Comparison of ENCODE assay signal across 21 cellular contexts in genomic region chr1:48661726-48662483, GRCh38.
DNase-seq lines count a peak whose midpoint lies in the region; ATAC-seq and TF ChIP-seq lines count a peak whose summit lies in the region.
"Had no signal": no experiment of that assay in that cellular context is flagged by ENCODE, and none has a peak within 500 bp of the region (broad histone marks: within the 10 kb centered on the region; RNA-seq: fewer than 3 reads in every experiment).

No MANE protein-coding gene starts in this region.

- H4K8ac ChIP-seq in mesendoderm (ENCODE audit: low read depth, low read length) = no peak overlapping the region

- no peak overlapping the region for H2AK5ac ChIP-seq in mesendoderm (ENCODE audit: low read length)

- H2BK120ac ChIP-seq in mesendoderm (ENCODE audit: low read depth, low read length) = no peak overlapping the region

- H3K9ac ChIP-seq in mesendoderm (ENCODE audit: low read length) = no peak overlapping the region

- no peak overlapping the region for H3K4ac ChIP-seq in mesendoderm (ENCODE audit: low read depth, low read length)

- ATAC-seq in psoas muscle (peak; percentile 89 to 99 (median 98)), GM21786 (IDR thresholded peaks at IDR 0.05; ENCODE audit: unreplicated experiment) (no peak), HG02642 (IDR thresholded peaks at IDR 0.05; ENCODE audit: poor library complexity, unreplicated experiment) (no peak)
- ATAC-seq: activated naive CD4-positive, alpha-beta T cell treated with anti-CD3 and anti-CD28 coated beads, Interleukin-2, amount 50 U/mL, for 72 hours; effector memory CD8-positive, alpha-beta T cell; K562; mucosa of descending colon; T-helper 17 cell had no signal

- H3K4me1 ChIP-seq in psoas muscle (no peaks in the 10 kb centered on the region), mesendoderm (ENCODE audit: control insufficient read depth, low read depth, low read length) (no peaks in the 10 kb centered on the region)
- H3K4me1 ChIP-seq: left ventricle myocardium inferior had no signal

- H3K27me3 ChIP-seq in psoas muscle (ENCODE audit: insufficient read depth in 3 of 3, low read length in 2 of 3) (no peaks in the 10 kb centered on the region), mesendoderm (ENCODE audit: insufficient read depth, low read length, poor library complexity) (no peaks in the 10 kb centered on the region)
- H3K27me3 ChIP-seq: neutrophil had no signal

- H3K4me3 ChIP-seq in psoas muscle (no peak overlapping the region), mesendoderm (ENCODE audit: low read length) (no peak overlapping the region)
- H3K4me3 ChIP-seq: K562, left ventricle myocardium inferior, mucosa of descending colon had no signal

- no peak overlapping the region for H3K4me2 ChIP-seq in mesendoderm (ENCODE audit: low read length)

- peak; percentile 13 for DNase-seq in NCI-H1105 treated with DMSO at 0.1 percent for 48 hours (lab: John Stamatoyannopoulos, UW)
- no peak for DNase-seq in NCI-H1105 (lab: John Stamatoyannopoulos, UW)
- peak; percentile 22 to 73 for DNase-seq in NCI-H2081 (lab: John Stamatoyannopoulos, UW)
- DNase-seq in NCI-H748 treated with DMSO at 0.1 percent for 48 hours (lab: John Stamatoyannopoulos, UW) = peak; percentile 50
- DNase-seq in psoas muscle = no peak
- DNase-seq in mesendoderm = no peak
- DNase-seq: activated CD4-positive, CD25-positive, alpha-beta regulatory T cell; activated CD8-positive, alpha-beta memory T cell treated with anti-CD3 and anti-CD28 coated beads for 24 hours; effector memory CD8-positive, alpha-beta T cell; H7; left ventricle myocardium inferior; mucosa of descending colon; NCI-H1417 treated with DMSO at 0.1 percent for 48 hours; retina; SHP77 treated with DMSO at 0.1 percent for 48 hours; T-helper 17 cell had no signal

- no peak overlapping the region for H4K5ac ChIP-seq in mesendoderm (ENCODE audit: low read length)

- no peak overlapping the region for H2BK5ac ChIP-seq in mesendoderm (ENCODE audit: low read length)

- no peak overlapping the region for H3K23ac ChIP-seq in mesendoderm (ENCODE audit: low read length)

- no peaks in the 10 kb centered on the region for H3K9me3 ChIP-seq in psoas muscle
- H3K9me3 ChIP-seq: left ventricle myocardium inferior, mucosa of descending colon, neutrophil had no signal

- H2BK15ac ChIP-seq in mesendoderm (replicated peaks; ENCODE audit: low read depth) = no peak overlapping the region

- no peak overlapping the region for H3K56ac ChIP-seq in mesendoderm (ENCODE audit: low read length)

- TF ChIP-seq CTCF in psoas muscle (IDR thresholded peaks at IDR 0.05) = no peak

- H3K36me3 ChIP-seq in psoas muscle (ENCODE audit: insufficient read depth in 1 of 2, low read depth in 1 of 2) = no peaks in the 10 kb centered on the region
- no peaks in the 10 kb centered on the region for H3K36me3 ChIP-seq in mesendoderm (ENCODE audit: control insufficient read depth, insufficient read depth, low read length)
- H3K36me3 ChIP-seq: left ventricle myocardium inferior, neutrophil had no signal

- H3K79me2 ChIP-seq in mesendoderm (ENCODE audit: control insufficient read depth, insufficient read depth, low read length) = no peaks in the 10 kb centered on the region

- H3K27ac ChIP-seq in psoas muscle (no peak overlapping the region), mesendoderm (ENCODE audit: low read depth, low read length) (no peak overlapping the region)
- H3K27ac ChIP-seq: left ventricle myocardium inferior, neutrophil had no signal

- H3K79me1 ChIP-seq in mesendoderm (ENCODE audit: low read length) = no peaks in the 10 kb centered on the region

- intact Hi-C loops in psoas muscle (cut with DNase I) = no loop called here

- 29 to 53% (median 37%) methylated on average over 8 of the region's 8 CpGs for WGBS in psoas muscle, 3 donors
- WGBS in mesendoderm (ENCODE audit: extremely low coverage, insufficient coverage, low lambda C conversion rate) = no CpG with 5 or more reads among the region's 8 CpGs

- H3K18ac ChIP-seq in mesendoderm (ENCODE audit: low read length) = no peak overlapping the region

Comparison
In these comparisons a context has a peak if more than half of its experiments do, and no peak if none do; other contexts are left out.
1. DNase-seq: peak in NCI-H1105 treated with DMSO at 0.1 percent for 48 hours (single experiment), NCI-H2081 (2 of 2) and NCI-H748 treated with DMSO at 0.1 percent for 48 hours (single experiment); none in NCI-H1105 (single experiment), psoas muscle (0 of 2) and mesendoderm (single experiment).
2. ATAC-seq: peak in psoas muscle (4 of 4); none in GM21786 (single experiment) and HG02642 (single experiment).